Comparison of ENCODE assay signal across 1 cellular context in the genomic region with DNA sequence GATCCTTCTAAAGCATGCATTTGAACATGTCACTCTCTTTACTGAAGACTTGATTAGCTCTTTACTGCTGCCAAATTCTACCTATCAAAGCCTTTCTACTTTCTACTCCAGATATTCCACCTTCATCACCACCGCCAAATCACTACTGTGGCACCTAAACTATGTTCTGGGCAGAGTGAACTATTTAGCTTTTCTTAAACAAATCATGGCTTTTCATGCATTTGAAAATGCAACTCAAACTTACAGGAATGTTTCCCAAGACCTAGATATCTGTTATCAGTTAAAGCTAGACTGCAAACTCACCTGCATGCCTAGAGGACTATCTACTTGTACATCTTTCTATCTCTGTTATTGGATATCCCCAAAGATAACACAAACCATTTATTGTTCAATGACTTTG.
TF ChIP-seq lines count a peak whose summit lies in the region.

No MANE protein-coding gene starts in this region.

TF ChIP-seq in HepG2, 621 proteins besides CTCF, POLR2A, EP300 and RAD21 (continued from another document):
- TF ChIP-seq, protein P1, sequence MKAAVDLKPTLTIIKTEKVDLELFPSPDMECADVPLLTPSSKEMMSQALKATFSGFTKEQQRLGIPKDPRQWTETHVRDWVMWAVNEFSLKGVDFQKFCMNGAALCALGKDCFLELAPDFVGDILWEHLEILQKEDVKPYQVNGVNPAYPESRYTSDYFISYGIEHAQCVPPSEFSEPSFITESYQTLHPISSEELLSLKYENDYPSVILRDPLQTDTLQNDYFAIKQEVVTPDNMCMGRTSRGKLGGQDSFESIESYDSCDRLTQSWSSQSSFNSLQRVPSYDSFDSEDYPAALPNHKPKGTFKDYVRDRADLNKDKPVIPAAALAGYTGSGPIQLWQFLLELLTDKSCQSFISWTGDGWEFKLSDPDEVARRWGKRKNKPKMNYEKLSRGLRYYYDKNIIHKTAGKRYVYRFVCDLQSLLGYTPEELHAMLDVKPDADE (CRISPR knock-in tag; IDR thresholded peaks at IDR 0.05) = no peak
- TF ChIP-seq TOE1 (CRISPR knock-in tag; IDR thresholded peaks at IDR 0.05) = no peak
- no peak for TF ChIP-seq ETV6 (CRISPR knock-in tag; conservative IDR thresholded peaks at IDR 0.05)
- TF ChIP-seq ZNF564 (CRISPR knock-in tag; IDR thresholded peaks at IDR 0.05) = no peak
- TF ChIP-seq TRIM24 (CRISPR knock-in tag; IDR thresholded peaks at IDR 0.05) = no peak
- TF ChIP-seq, protein P2, sequence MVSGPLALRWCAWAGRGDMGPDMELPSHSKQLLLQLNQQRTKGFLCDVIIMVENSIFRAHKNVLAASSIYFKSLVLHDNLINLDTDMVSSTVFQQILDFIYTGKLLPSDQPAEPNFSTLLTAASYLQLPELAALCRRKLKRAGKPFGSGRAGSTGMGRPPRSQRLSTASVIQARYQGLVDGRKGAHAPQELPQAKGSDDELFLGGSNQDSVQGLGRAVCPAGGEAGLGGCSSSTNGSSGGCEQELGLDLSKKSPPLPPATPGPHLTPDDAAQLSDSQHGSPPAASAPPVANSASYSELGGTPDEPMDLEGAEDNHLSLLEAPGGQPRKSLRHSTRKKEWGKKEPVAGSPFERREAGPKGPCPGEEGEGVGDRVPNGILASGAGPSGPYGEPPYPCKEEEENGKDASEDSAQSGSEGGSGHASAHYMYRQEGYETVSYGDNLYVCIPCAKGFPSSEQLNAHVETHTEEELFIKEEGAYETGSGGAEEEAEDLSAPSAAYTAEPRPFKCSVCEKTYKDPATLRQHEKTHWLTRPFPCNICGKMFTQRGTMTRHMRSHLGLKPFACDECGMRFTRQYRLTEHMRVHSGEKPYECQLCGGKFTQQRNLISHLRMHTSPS (CRISPR knock-in tag; IDR thresholded peaks at IDR 0.05; ENCODE audit: low read depth) = no peak
- TF ChIP-seq TCF7 (IDR thresholded peaks at IDR 0.05; ENCODE audit: low read depth) = no peak
- TF ChIP-seq FOXC1 (CRISPR knock-in tag; IDR thresholded peaks at IDR 0.05; ENCODE audit: borderline replicate concordance) = no peak
- TF ChIP-seq SMYD3 (CRISPR knock-in tag; IDR thresholded peaks at IDR 0.05) = no peak
- TF ChIP-seq, protein P3, sequence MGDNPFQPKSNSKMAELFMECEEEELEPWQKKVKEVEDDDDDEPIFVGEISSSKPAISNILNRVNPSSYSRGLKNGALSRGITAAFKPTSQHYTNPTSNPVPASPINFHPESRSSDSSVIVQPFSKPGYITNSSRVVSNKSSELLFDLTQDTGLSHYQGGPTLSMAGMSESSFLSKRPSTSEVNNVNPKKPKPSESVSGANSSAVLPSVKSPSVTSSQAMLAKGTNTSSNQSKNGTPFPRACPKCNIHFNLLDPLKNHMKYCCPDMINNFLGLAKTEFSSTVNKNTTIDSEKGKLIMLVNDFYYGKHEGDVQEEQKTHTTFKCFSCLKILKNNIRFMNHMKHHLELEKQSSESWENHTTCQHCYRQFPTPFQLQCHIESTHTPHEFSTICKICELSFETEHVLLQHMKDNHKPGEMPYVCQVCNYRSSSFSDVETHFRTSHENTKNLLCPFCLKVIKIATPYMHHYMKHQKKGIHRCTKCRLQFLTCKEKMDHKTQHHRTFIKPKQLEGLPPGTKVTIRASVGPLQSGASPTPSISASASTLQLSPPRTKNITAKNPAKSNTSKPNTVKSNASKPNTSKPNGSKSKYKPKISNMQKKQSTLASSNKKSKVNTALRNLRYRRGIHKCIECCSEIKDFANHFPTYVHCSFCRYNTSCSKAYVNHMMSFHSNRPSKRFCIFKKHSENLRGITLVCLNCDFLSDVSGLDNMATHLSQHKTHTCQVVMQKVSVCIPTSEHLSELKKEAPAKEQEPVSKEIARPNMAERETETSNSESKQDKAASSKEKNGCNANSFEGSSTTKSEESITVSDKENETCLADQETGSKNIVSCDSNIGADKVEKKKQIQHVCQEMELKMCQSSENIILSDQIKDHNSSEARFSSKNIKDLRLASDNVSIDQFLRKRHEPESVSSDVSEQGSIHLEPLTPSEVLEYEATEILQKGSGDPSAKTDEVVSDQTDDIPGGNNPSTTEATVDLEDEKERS (CRISPR knock-in tag; IDR thresholded peaks at IDR 0.05) = no peak
- TF ChIP-seq KDM4B (CRISPR knock-in tag; IDR thresholded peaks at IDR 0.05) = no peak
- no peak for TF ChIP-seq AKAP8 (CRISPR knock-in tag; IDR thresholded peaks at IDR 0.05)
- no peak for TF ChIP-seq ZNF674 (CRISPR knock-in tag; IDR thresholded peaks at IDR 0.05; ENCODE audit: low read depth)
- TF ChIP-seq MTA3 (CRISPR knock-in tag; IDR thresholded peaks at IDR 0.05) = no peak
- TF ChIP-seq GTF2F1 (IDR thresholded peaks at IDR 0.05; ENCODE audit: low read length) = no peak
